10 cellular contexts compared by ENCODE assay signal in genomic region chr20:11454966-11455799, GRCh38.
A peak's percentile ranks its signal among the peaks of the same experiment; 100 is the strongest.
DNase-seq lines count a peak whose midpoint lies in the region; ATAC-seq and TF ChIP-seq lines count a peak whose summit lies in the region.
"Had no signal": no experiment of that assay in that cellular context is flagged by ENCODE, and none has a peak within 500 bp of the region (broad histone marks: within the 10 kb centered on the region; RNA-seq: fewer than 3 reads in every experiment).

No MANE protein-coding gene starts in this region.

- peaks cover 9 to 19% of the 10 kb centered on the region in 2 donors for H3K4me1 ChIP-seq in mucosa of rectum (ENCODE audit: control insufficient read depth in 2 of 2, insufficient read depth in 2 of 2, low read length in 2 of 2)
- H3K4me1 ChIP-seq: adrenal gland had no signal

- in situ Hi-C loops in astrocyte of the spinal cord (cut with HindIII; ENCODE audit: low sequenced_read_pairs): no loop called here

- no peak for TF ChIP-seq CTCF in astrocyte of the spinal cord (IDR thresholded peaks at IDR 0.05; ENCODE audit: low read depth, low read length)

- no peak overlapping the region for H3K4me3 Mint-ChIP-seq in stimulated activated effector memory CD8-positive, alpha-beta T cell treated with anti-CD3 and anti-CD28 coated beads, Interleukin-12 subunit alpha, Interleukin-12 subunit beta, amount 100 ng/mL, for 72 hours
- H3K4me3 Mint-ChIP-seq in natural killer cell treated with Interleukin-12 subunit alpha and Interleukin-12 subunit beta and Interleukin-15 and Interleukin-18, amount 100 ng/mL, for 72 hours: no peak overlapping the region

- H3K9me3 Mint-ChIP-seq in stimulated activated effector memory CD8-positive, alpha-beta T cell treated with anti-CD3 and anti-CD28 coated beads, Interleukin-12 subunit alpha, Interleukin-12 subunit beta, amount 100 ng/mL, for 72 hours: peaks cover 8% of the 10 kb centered on the region
- H3K9me3 Mint-ChIP-seq in natural killer cell treated with Interleukin-12 subunit alpha and Interleukin-12 subunit beta and Interleukin-15 and Interleukin-18, amount 100 ng/mL, for 72 hours: peaks cover 11% of the 10 kb centered on the region

- peak; percentile 77 for DNase-seq in astrocyte of the spinal cord (ENCODE audit: low read depth, low spot score)
- DNase-seq in activated CD4-positive, alpha-beta T cell treated with anti-CD3 and anti-CD28 coated beads for 48 hours: no peak
- DNase-seq in medulla oblongata (ENCODE audit: extremely low spot score): no peak
- DNase-seq in stimulated activated effector memory CD8-positive, alpha-beta T cell treated with anti-CD3 and anti-CD28 coated beads, Interleukin-12 subunit alpha, Interleukin-12 subunit beta, amount 100 ng/mL, for 72 hours (ENCODE audit: low spot score in 2 of 2): no peak
- no peak for DNase-seq in natural killer cell treated with Interleukin-12 subunit alpha and Interleukin-12 subunit beta and Interleukin-15 and Interleukin-18, amount 100 ng/mL, for 72 hours (ENCODE audit: low spot score)
- DNase-seq: adrenal gland, psoas muscle had no signal

- H3K27me3 Mint-ChIP-seq in natural killer cell treated with Interleukin-12 subunit alpha and Interleukin-12 subunit beta and Interleukin-15 and Interleukin-18, amount 100 ng/mL, for 72 hours: no peaks in the 10 kb centered on the region

- ATAC-seq in GM18861 (IDR thresholded peaks at IDR 0.05; ENCODE audit: unreplicated experiment): peak; percentile 41
- peak; percentile 39 for ATAC-seq in HG03460 (IDR thresholded peaks at IDR 0.05; ENCODE audit: unreplicated experiment)
- no peak for ATAC-seq in stimulated activated effector memory CD8-positive, alpha-beta T cell treated with anti-CD3 and anti-CD28 coated beads, Interleukin-12 subunit alpha, Interleukin-12 subunit beta, amount 100 ng/mL, for 72 hours
- no peak for ATAC-seq in natural killer cell treated with Interleukin-12 subunit alpha and Interleukin-12 subunit beta and Interleukin-15 and Interleukin-18, amount 100 ng/mL, for 72 hours

- H3K9me3 ChIP-seq in mucosa of rectum (ENCODE audit: control insufficient read depth in 2 of 2, low read length in 2 of 2): no peaks in the 10 kb centered on the region
- H3K9me3 ChIP-seq: adrenal gland, psoas muscle had no signal

- no peaks in the 10 kb centered on the region for H3K4me1 Mint-ChIP-seq in stimulated activated effector memory CD8-positive, alpha-beta T cell treated with anti-CD3 and anti-CD28 coated beads, Interleukin-12 subunit alpha, Interleukin-12 subunit beta, amount 100 ng/mL, for 72 hours
- no peaks in the 10 kb centered on the region for H3K4me1 Mint-ChIP-seq in natural killer cell treated with Interleukin-12 subunit alpha and Interleukin-12 subunit beta and Interleukin-15 and Interleukin-18, amount 100 ng/mL, for 72 hours (ENCODE audit: low read depth in 2 of 2)

- H3K36me3 ChIP-seq in mucosa of rectum (ENCODE audit: control insufficient read depth in 2 of 2, insufficient read depth in 2 of 2, low read length in 2 of 2): no peaks in the 10 kb centered on the region
- H3K36me3 ChIP-seq: adrenal gland had no signal

- H3K9ac ChIP-seq in mucosa of rectum (ENCODE audit: low read depth in 1 of 2, low read length in 2 of 2): no peak overlapping the region

- H3K27ac ChIP-seq in mucosa of rectum (ENCODE audit: low read depth in 2 of 2, low read length in 2 of 2): no peak overlapping the region
- H3K27ac ChIP-seq: adrenal gland, psoas muscle had no signal

- H3K4me3 ChIP-seq in astrocyte of the spinal cord (ENCODE audit: low read depth, low read length): no peak overlapping the region
- H3K4me3 ChIP-seq in mucosa of rectum (ENCODE audit: low read length in 2 of 2): peak overlapping the region; percentile 3 to 51
- H3K4me3 ChIP-seq: adrenal gland, psoas muscle had no signal

- no peaks in the 10 kb centered on the region for H3K27me3 ChIP-seq in mucosa of rectum (ENCODE audit: control insufficient read depth in 2 of 2, insufficient read depth in 2 of 2, low read length in 2 of 2)
- H3K27me3 ChIP-seq: adrenal gland had no signal

- no peak overlapping the region for H3K27ac Mint-ChIP-seq in stimulated activated effector memory CD8-positive, alpha-beta T cell treated with anti-CD3 and anti-CD28 coated beads, Interleukin-12 subunit alpha, Interleukin-12 subunit beta, amount 100 ng/mL, for 72 hours
- no peak overlapping the region for H3K27ac Mint-ChIP-seq in natural killer cell treated with Interleukin-12 subunit alpha and Interleukin-12 subunit beta and Interleukin-15 and Interleukin-18, amount 100 ng/mL, for 72 hours

- H3K36me3 Mint-ChIP-seq in stimulated activated effector memory CD8-positive, alpha-beta T cell treated with anti-CD3 and anti-CD28 coated beads, Interleukin-12 subunit alpha, Interleukin-12 subunit beta, amount 100 ng/mL, for 72 hours: no peaks in the 10 kb centered on the region
- H3K36me3 Mint-ChIP-seq in natural killer cell treated with Interleukin-12 subunit alpha and Interleukin-12 subunit beta and Interleukin-15 and Interleukin-18, amount 100 ng/mL, for 72 hours: no peaks in the 10 kb centered on the region

Comparison
In these comparisons a context has a peak if more than half of its experiments do, and no peak if none do; other contexts are left out.
1. ATAC-seq: peak in GM18861 (single experiment) and HG03460 (single experiment); none in stimulated activated effector memory CD8-positive, alpha-beta T cell treated with anti-CD3 and anti-CD28 coated beads, Interleukin-12 subunit alpha, Interleukin-12 subunit beta, amount 100 ng/mL, for 72 hours (single experiment) and natural killer cell treated with Interleukin-12 subunit alpha and Interleukin-12 subunit beta and Interleukin-15 and Interleukin-18, amount 100 ng/mL, for 72 hours (0 of 2).